ENCODE assay signal across 8 cellular contexts in the genomic region with DNA sequence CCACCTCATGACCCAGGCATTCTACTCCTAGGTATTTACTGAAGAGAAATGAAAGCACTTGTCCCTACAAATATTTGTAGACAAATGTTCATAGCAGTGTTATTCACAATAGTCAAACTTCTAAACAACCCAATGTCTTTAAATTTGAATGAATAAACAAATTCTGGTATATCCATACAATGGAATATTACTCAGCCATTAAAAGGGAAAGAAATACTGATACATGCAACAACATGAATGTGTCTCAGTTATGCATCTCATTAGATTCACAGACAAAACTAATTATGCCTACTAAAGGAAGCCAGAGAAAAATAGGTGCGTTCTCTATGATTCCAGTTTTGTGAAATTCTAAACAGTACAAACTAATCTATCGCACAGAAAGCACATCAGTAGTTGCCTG. TPM values are rescaled to one million over a fixed set of nuclear protein-coding genes. Genes with fewer than 3 reads are reported as not detected.
"Had no signal": no experiment of that assay in that cellular context is flagged by ENCODE, and none has a peak within 500 bp of the region (broad histone marks: within the 10 kb centered on the region; RNA-seq: fewer than 3 reads in every experiment).

No MANE protein-coding gene starts in this region.

- H3K27ac ChIP-seq: HL-60, KMS-11 had no signal

- H3K4me2 ChIP-seq: KMS-11 had no signal

- FAIRE-seq: HepG2, HTR-8/SVneo had no signal

- H3K9ac ChIP-seq: KMS-11 had no signal

- ATAC-seq: HepG2 had no signal

- DNase-seq: IMR-90, KBM-7, KG1 had no signal

RNA-seq across cellular contexts. Expression of gene MDFI, which starts 30.7 kb away (rescaled TPM):
- total RNA-seq: HepG2 had no signal
- polyA plus RNA-seq: IgD-negative memory B cell had no signal
